14 cellular contexts compared by ENCODE assay signal in the genomic region with DNA sequence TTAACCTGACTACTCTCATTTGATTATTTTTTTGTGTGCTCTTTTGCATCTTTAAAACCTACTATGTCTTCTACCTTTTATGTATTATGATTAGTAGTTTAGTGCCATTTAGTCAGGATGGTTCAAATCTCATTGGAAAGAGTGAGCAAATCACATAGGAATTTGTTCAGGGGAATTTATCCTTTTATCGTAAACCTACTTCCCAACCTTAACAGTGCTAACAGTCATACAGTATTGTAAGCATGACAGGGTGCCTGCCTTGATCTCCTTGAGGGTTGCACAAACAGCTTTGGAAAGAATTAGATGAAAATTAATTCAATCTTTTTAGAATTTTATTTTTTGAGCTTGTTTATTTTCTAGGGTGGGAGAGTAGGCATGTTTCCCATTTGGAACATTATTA. TPM values are rescaled to one million over a fixed set of nuclear protein-coding genes. Genes with fewer than 3 reads are reported as not detected.
DNase-seq lines count a peak whose midpoint lies in the region; ATAC-seq and TF ChIP-seq lines count a peak whose summit lies in the region.
"Had no signal": no experiment of that assay in that cellular context is flagged by ENCODE, and none has a peak within 500 bp of the region (broad histone marks: within the 10 kb centered on the region; RNA-seq: fewer than 3 reads in every experiment).

No MANE protein-coding gene starts in this region.

- H3K4me3 ChIP-seq in astrocyte of the spinal cord (ENCODE audit: low read depth, low read length) = no peak overlapping the region
- H3K4me3 ChIP-seq: BLaER1, MG63 had no signal

- peak overlapping the region; percentile 39 for H3K27ac Mint-ChIP-seq in type B pancreatic cell

- H3K36me3 Mint-ChIP-seq in type B pancreatic cell = peaks cover 18% of the 10 kb centered on the region

- DNase-seq in M059J (ENCODE audit: low read depth) (peak; percentile 24), astrocyte of the spinal cord (ENCODE audit: low read depth, low spot score) (peak; percentile 10), kidney tubule cell (ENCODE audit: low spot score) (peak; percentile 40), type B pancreatic cell (ENCODE audit: extremely low spot score, unreplicated experiment) (no peak), cerebellar cortex (ENCODE audit: low spot score) (no peak)
- DNase-seq in activated effector memory CD4-positive, alpha-beta T cell treated with Interleukin-2 at 50 U/mL for 16 hours = no peak
- DNase-seq: CD4-positive, alpha-beta memory T cell; DMS153; H7; MG63; NCI-H1092; NCI-H446 treated with DMSO at 0.1 percent for 48 hours had no signal

- in situ Hi-C loops in astrocyte of the spinal cord (cut with HindIII; ENCODE audit: low sequenced_read_pairs) = no loop called here

- no peak for TF ChIP-seq CTCF in astrocyte of the spinal cord (IDR thresholded peaks at IDR 0.05; ENCODE audit: low read depth, low read length)
- TF ChIP-seq CTCF in type B pancreatic cell (conservative IDR thresholded peaks at IDR 0.05) = no peak

- ATAC-seq in GM18861 (IDR thresholded peaks at IDR 0.05; ENCODE audit: unreplicated experiment) = no peak

- H3K27me3 Mint-ChIP-seq in type B pancreatic cell = no peaks in the 10 kb centered on the region
- H3K27me3 Mint-ChIP-seq: CD4-positive, alpha-beta memory T cell had no signal

- peaks cover 4% of the 10 kb centered on the region for H3K4me1 Mint-ChIP-seq in type B pancreatic cell (ENCODE audit: unreplicated experiment)

- no peaks in the 10 kb centered on the region for H3K9me3 Mint-ChIP-seq in type B pancreatic cell
- H3K9me3 Mint-ChIP-seq: CD4-positive, alpha-beta memory T cell had no signal

- H3K4me3 Mint-ChIP-seq in type B pancreatic cell = no peak overlapping the region
- H3K4me3 Mint-ChIP-seq: CD4-positive, alpha-beta memory T cell had no signal

RNA-seq across cellular contexts. Expression of a gene that starts 18.3 kb away (rescaled TPM):
- 48.7 and 58.4 TPM in 2 replicates for total RNA-seq in M059J (2014; rRNA removed; shearing (Covaris generic))
- total RNA-seq in type B pancreatic cell (ENCODE audit: low replicate concordance) = 38.6 and 50.4 TPM in 2 replicates

Comparison
In these comparisons a context has a peak if more than half of its experiments do, and no peak if none do; other contexts are left out.
1. DNase-seq: peak in M059J (single experiment), astrocyte of the spinal cord (single experiment) and kidney tubule cell (single experiment); none in type B pancreatic cell (single experiment), cerebellar cortex (single experiment) and activated effector memory CD4-positive, alpha-beta T cell treated with Interleukin-2 at 50 U/mL for 16 hours (single experiment).